21 cellular contexts compared by ENCODE assay signal in genomic region chr15:52247481-52247880, GRCh38. TPM values are rescaled to one million over a fixed set of nuclear protein-coding genes. Genes with fewer than 3 reads are reported as not detected.
DNase-seq lines count a peak whose midpoint lies in the region; ATAC-seq and TF ChIP-seq lines count a peak whose summit lies in the region.
"Had no signal": no experiment of that assay in that cellular context is flagged by ENCODE, and none has a peak within 500 bp of the region (broad histone marks: within the 10 kb centered on the region; RNA-seq: fewer than 3 reads in every experiment).

No MANE protein-coding gene starts in this region.

- no peaks in the 10 kb centered on the region for H3K27me3 Mint-ChIP-seq in progenitor cell of endocrine pancreas
- H3K27me3 Mint-ChIP-seq: B cell; CD4-positive, CD25-positive, alpha-beta regulatory T cell; IgD-negative memory B cell had no signal

- H3K4me1 Mint-ChIP-seq in progenitor cell of endocrine pancreas (ENCODE audit: low read depth) = peaks cover 7% of the 10 kb centered on the region

- H3K9me3 ChIP-seq in ovary = no peaks in the 10 kb centered on the region

- peak; percentile 81 for DNase-seq in CD1c-positive myeloid dendritic cell (ENCODE audit: extremely low spot score)
- peak; percentile 56 for DNase-seq in MV-4-11 (lab: John Stamatoyannopoulos, UW)
- peak; percentile 70 for DNase-seq in fibroblast of mammary gland (ENCODE audit: low read depth)
- DNase-seq in progenitor cell of endocrine pancreas (ENCODE audit: low spot score, unreplicated experiment) = no peak
- DNase-seq in ovary = no peak
- DNase-seq in GF-D8 (lab: John Stamatoyannopoulos, UW) = no peak
- no peak for DNase-seq in HCEC 1CT
- DNase-seq: CD4-positive, CD25-positive, alpha-beta regulatory T cell; COR-L47; DMS79; H7; NCI-H1417; NCI-H1694 treated with DMSO at 0.1 percent for 48 hours; NCI-H446 treated with DMSO at 0.1 percent for 48 hours; NCI-H526 treated with DMSO at 0.1 percent for 48 hours; PC-3; Right ventricle myocardium superior had no signal

- H3K27ac Mint-ChIP-seq in progenitor cell of endocrine pancreas = peak overlapping the region; percentile 12
- H3K27ac Mint-ChIP-seq: B cell had no signal

- H3K36me3 Mint-ChIP-seq in progenitor cell of endocrine pancreas (ENCODE audit: insufficient read depth) = peaks cover 29% of the 10 kb centered on the region

- 82 to 89% (median 88%) methylated on average over 7 of the region's 7 CpGs for WGBS in ovary, 3 donors

- ATAC-seq in HG02970 (IDR thresholded peaks at IDR 0.05; ENCODE audit: low FRiP score, unreplicated experiment) = no peak
- ATAC-seq: PC-3 had no signal

- no peak overlapping the region for H3K4me3 Mint-ChIP-seq in progenitor cell of endocrine pancreas (ENCODE audit: low read depth)
- H3K4me3 Mint-ChIP-seq: B cell; CD4-positive, CD25-positive, alpha-beta regulatory T cell had no signal

- no peak for TF ChIP-seq CTCF in fibroblast of mammary gland (conservative IDR thresholded peaks at IDR 0.05; ENCODE audit: control insufficient read depth, insufficient read depth, low read depth, low read length)
- TF ChIP-seq CTCF in progenitor cell of endocrine pancreas (IDR thresholded peaks at IDR 0.05; ENCODE audit: unreplicated experiment) = no peak
- no peak for TF ChIP-seq CTCF in ovary (IDR thresholded peaks at IDR 0.05)

- intact Hi-C loops in ovary (cut with DNase I) = no loop called here

- H3K4me1 ChIP-seq in ovary (ENCODE audit: insufficient read depth) = no peaks in the 10 kb centered on the region

- no peaks in the 10 kb centered on the region for H3K36me3 ChIP-seq in ovary

- no peak overlapping the region for H3K27ac ChIP-seq in ovary

- TF ChIP-seq EP300 in ovary (IDR thresholded peaks at IDR 0.05) = no peak

- H3K9me3 Mint-ChIP-seq in progenitor cell of endocrine pancreas (ENCODE audit: low read depth) = no peaks in the 10 kb centered on the region
- H3K9me3 Mint-ChIP-seq: CD4-positive, CD25-positive, alpha-beta regulatory T cell; IgD-negative memory B cell had no signal

- H3K4me3 ChIP-seq in fibroblast of mammary gland (ENCODE audit: control insufficient read depth, low read depth, low read length) = no peak overlapping the region
- H3K4me3 ChIP-seq in ovary = no peak overlapping the region
- H3K4me3 ChIP-seq: GM12878 had no signal

- TF ChIP-seq POLR2A in ovary (IDR thresholded peaks at IDR 0.05) = no peak

- no peaks in the 10 kb centered on the region for H3K27me3 ChIP-seq in ovary

RNA-seq across cellular contexts. Expression of gene MYO5C, which starts 48.1 kb away (rescaled TPM):
- 63.9 and 65.6 TPM in 2 replicates for total RNA-seq in progenitor cell of endocrine pancreas
- total RNA-seq in ovary = 10 to 100 TPM in 4 of 7 donors, 1 to 10 TPM in 3; 1.1 to 23.6 (median 10.8) TPM
- polyA plus RNA-seq in ovary = 1 to 10 TPM; 3.4 to 4.5 TPM

RNA-seq across cellular contexts. Expression of gene GNB5, which starts 56.3 kb away (rescaled TPM):
- total RNA-seq in progenitor cell of endocrine pancreas = 54.6 and 56.0 TPM in 2 replicates
- total RNA-seq in ovary = 100 to 1,000 TPM in 1 of 7 donors, 10 to 100 TPM in 6; 63.3 to 101 (median 65.0) TPM
- polyA plus RNA-seq in ovary = 10 to 100 TPM; 49.2 to 50.1 TPM

Comparison
In these comparisons a context has a peak if more than half of its experiments do, and no peak if none do; other contexts are left out.
1. DNase-seq: peak in CD1c-positive myeloid dendritic cell (single experiment), MV-4-11 (single experiment) and fibroblast of mammary gland (single experiment); none in progenitor cell of endocrine pancreas (single experiment), ovary (0 of 5), GF-D8 (single experiment) and HCEC 1CT (single experiment).